13 cellular contexts compared by ENCODE assay signal in the genomic region with DNA sequence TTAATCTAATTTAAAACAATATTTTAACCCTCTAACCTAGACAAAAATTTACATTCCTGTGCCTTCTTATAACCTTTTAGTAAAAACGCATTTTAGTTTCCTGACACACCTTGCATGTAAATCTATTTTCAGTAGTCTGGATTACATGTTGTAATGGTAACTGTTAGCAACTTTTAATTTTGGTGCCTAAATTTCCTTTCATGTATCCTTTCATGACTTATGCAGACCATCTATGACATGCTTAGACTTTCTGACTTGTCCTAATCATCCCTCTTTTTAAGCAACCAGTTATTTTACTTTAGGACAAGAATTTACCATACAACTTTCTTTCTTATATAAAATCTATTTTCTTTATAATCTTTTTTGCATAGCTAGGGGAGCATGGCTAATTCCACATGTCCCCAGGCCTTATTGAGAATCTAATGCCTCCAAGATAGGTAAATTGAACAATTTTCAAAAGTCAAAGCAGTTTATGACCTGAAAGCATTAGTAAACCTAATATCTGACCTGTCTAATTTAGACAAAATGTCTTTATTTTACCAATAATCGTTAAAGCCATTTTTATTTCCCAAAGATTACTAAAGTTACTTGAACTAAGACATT. TPM values are rescaled to one million over a fixed set of nuclear protein-coding genes. Genes with fewer than 3 reads are reported as not detected.
DNase-seq lines count a peak whose midpoint lies in the region; ATAC-seq and TF ChIP-seq lines count a peak whose summit lies in the region.
"Had no signal": no experiment of that assay in that cellular context is flagged by ENCODE, and none has a peak within 500 bp of the region (broad histone marks: within the 10 kb centered on the region; RNA-seq: fewer than 3 reads in every experiment).

No MANE protein-coding gene starts in this region.

- DNase-seq in DMS 273 (lab: John Stamatoyannopoulos, UW; ENCODE audit: unreplicated experiment), result peak; percentile 28
- no peak for DNase-seq in DMS 273 treated with DMSO at 0.1 percent for 48 hours (lab: John Stamatoyannopoulos, UW)
- peak; percentile 24 for DNase-seq in CMK (ENCODE audit: low read depth)
- peak; percentile 15 for DNase-seq in M059J (ENCODE audit: low read depth)
- DNase-seq in astrocyte of the spinal cord (ENCODE audit: low read depth, low spot score), result peak; percentile 8
- no peak for DNase-seq in effector CD8-positive, alpha-beta T cell (lab: John Stamatoyannopoulos, UW)
- DNase-seq in NCI-H187 (lab: John Stamatoyannopoulos, UW), result no peak
- DNase-seq: CD4-positive, alpha-beta memory T cell; NCI-H1417 treated with DMSO at 0.1 percent for 48 hours; NCI-H2029; NCI-H524 treated with DMSO at 0.1 percent for 48 hours; PC-9 had no signal

- ATAC-seq in GM19397 (IDR thresholded peaks at IDR 0.05; ENCODE audit: unreplicated experiment), result no peak

- H3K4me3 ChIP-seq in astrocyte of the spinal cord (ENCODE audit: low read depth, low read length), result no peak overlapping the region
- H3K4me3 ChIP-seq: PC-9 had no signal

- in situ Hi-C loops in astrocyte of the spinal cord (cut with HindIII; ENCODE audit: low sequenced_read_pairs), result no loop called here

- TF ChIP-seq CTCF in astrocyte of the spinal cord (IDR thresholded peaks at IDR 0.05; ENCODE audit: low read depth, low read length), result no peak

RNA-seq across cellular contexts. Expression of gene IL12RB2, which starts 57.5 kb away (rescaled TPM):
- total RNA-seq in M059J (2014; rRNA removed; shearing (Covaris generic)), result 0.30 and 0.62 TPM in 2 replicates
- total RNA-seq: PC-9 had no signal

Comparison
In these comparisons a context has a peak if more than half of its experiments do, and no peak if none do; other contexts are left out.
1. DNase-seq: peak in DMS 273 (single experiment), CMK (single experiment), M059J (single experiment) and astrocyte of the spinal cord (single experiment); none in DMS 273 treated with DMSO at 0.1 percent for 48 hours (single experiment), effector CD8-positive, alpha-beta T cell (single experiment) and NCI-H187 (0 of 2).